In genomic region chr3:49724586-49724985, GRCh38 we compare ENCODE assay signal across 8 cellular contexts. TPM values are rescaled to one million over a fixed set of nuclear protein-coding genes. Genes with fewer than 3 reads are reported as not detected.
DNase-seq lines count a peak whose midpoint lies in the region; ATAC-seq, FAIRE-seq and TF ChIP-seq lines count a peak whose summit lies in the region.

No MANE protein-coding gene starts in this region.

- no peaks in the 10 kb centered on the region for H3K9me3 Mint-ChIP-seq in activated CD4-positive, alpha-beta T cell treated with anti-CD3 and anti-CD28 coated beads, Interleukin-2, amount 10 ng/mL, durations not matched to agents 7 days and 5 days

- H3K9me3 ChIP-seq in right atrium auricular region (no peaks in the 10 kb centered on the region), small intestine (ENCODE audit: control insufficient read depth, low read depth) (no peaks in the 10 kb centered on the region)

- peak overlapping the region; percentile 95 for H3K4me3 Mint-ChIP-seq in activated CD4-positive, alpha-beta T cell treated with anti-CD3 and anti-CD28 coated beads, Interleukin-2, amount 10 ng/mL, durations not matched to agents 7 days and 5 days

- peak; percentile 29 for DNase-seq in activated CD4-positive, alpha-beta T cell treated with anti-CD3 and anti-CD28 coated beads, Interleukin-2, amount 10 ng/mL, durations not matched to agents 7 days and 5 days
- no peak for DNase-seq in activated CD4-positive, alpha-beta T cell treated with anti-CD3 and anti-CD28 coated beads for 4 hours
- DNase-seq in activated T-cell treated with anti-CD3 and anti-CD28 coated beads, Interleukin-2, amount 50 U/mL, for 48 hours = peak; percentile 35 to 44
- no peak for DNase-seq in right atrium auricular region (ENCODE audit: low spot score)
- DNase-seq in small intestine = peak; percentile 46
- DNase-seq in DMS79 (lab: John Stamatoyannopoulos, UW) = no peak

- 20 to 25% (median 21%) methylated on average over 6 of the region's 6 CpGs for WGBS in small intestine, 3 donors

- no peak for ATAC-seq in HG03342 (IDR thresholded peaks at IDR 0.05; ENCODE audit: unreplicated experiment)
- ATAC-seq in GM21423 (IDR thresholded peaks at IDR 0.05; ENCODE audit: unreplicated experiment) = no peak

- H3K36me3 ChIP-seq in right atrium auricular region = peaks cover 47% of the 10 kb centered on the region
- peaks cover 0 to 4% of the 10 kb centered on the region in 2 donors for H3K36me3 ChIP-seq in small intestine (ENCODE audit: control insufficient read depth in 2 of 2, insufficient read depth in 2 of 2, low read length in 2 of 2)

- H3K36me3 Mint-ChIP-seq in activated CD4-positive, alpha-beta T cell treated with anti-CD3 and anti-CD28 coated beads, Interleukin-2, amount 10 ng/mL, durations not matched to agents 7 days and 5 days (ENCODE audit: low read depth) = peaks cover 16% of the 10 kb centered on the region

- CTCF ChIA-PET in activated CD4-positive, alpha-beta T cell treated with anti-CD3 and anti-CD28 coated beads, Interleukin-2, amount 10 ng/mL, durations not matched to agents 7 days and 5 days (lab: Charles Lee) = interaction anchor here (0.6 to 1.5 kb wide), 2 partner anchors 10 to 1577 kb away, joined by 3 to 4 read pairs; no protein-coding TSS in a partner anchor

- peak overlapping the region; percentile 44 to 99 for H3K4me3 ChIP-seq in right atrium auricular region
- peak overlapping the region in 1 of 2 donors; percentile 86 for H3K4me3 ChIP-seq in small intestine (ENCODE audit: low read depth in 1 of 2, low read length in 2 of 2)

- POLR2A ChIA-PET in activated CD4-positive, alpha-beta T cell treated with anti-CD3 and anti-CD28 coated beads, Interleukin-2, amount 10 ng/mL, durations not matched to agents 7 days and 5 days (lab: Charles Lee) = no interaction called here

- H3K4me1 ChIP-seq in right atrium auricular region (peaks cover 0 to 26% of the 10 kb centered on the region in 2 donors), small intestine (ENCODE audit: control insufficient read depth in 2 of 2, insufficient read depth in 1 of 2, low read depth in 1 of 2, low read length in 1 of 2) (no peaks in the 10 kb centered on the region)

- H3K27me3 ChIP-seq in right atrium auricular region (no peaks in the 10 kb centered on the region), small intestine (ENCODE audit: control insufficient read depth in 2 of 2, insufficient read depth in 2 of 2, low read length in 2 of 2) (no peaks in the 10 kb centered on the region)

- H3K27ac ChIP-seq in right atrium auricular region (peak overlapping the region; percentile 91 to 94), small intestine (ENCODE audit: low read depth in 1 of 2, low read length in 1 of 2) (peak overlapping the region; percentile 91 to 99)

- no peaks in the 10 kb centered on the region for H3K27me3 Mint-ChIP-seq in activated CD4-positive, alpha-beta T cell treated with anti-CD3 and anti-CD28 coated beads, Interleukin-2, amount 10 ng/mL, durations not matched to agents 7 days and 5 days

- TF ChIP-seq CTCF in right atrium auricular region (IDR thresholded peaks at IDR 0.05) = no peak

- H3K4me1 Mint-ChIP-seq in activated CD4-positive, alpha-beta T cell treated with anti-CD3 and anti-CD28 coated beads, Interleukin-2, amount 10 ng/mL, durations not matched to agents 7 days and 5 days = peaks cover 31% of the 10 kb centered on the region

- no peak for FAIRE-seq in small intestine (lab: Jason Lieb, UNC)

- peak overlapping the region; percentile 98 for H3K27ac Mint-ChIP-seq in activated CD4-positive, alpha-beta T cell treated with anti-CD3 and anti-CD28 coated beads, Interleukin-2, amount 10 ng/mL, durations not matched to agents 7 days and 5 days

RNA-seq across cellular contexts. Expression of gene GMPPB, which starts 0.8 kb away (rescaled TPM):
- 10 to 100 TPM; 36.5 to 46.0 TPM for total RNA-seq in activated CD4-positive, alpha-beta T cell treated with anti-CD3 and anti-CD28 coated beads, Interleukin-2, amount 10 ng/mL, durations not matched to agents 7 days and 5 days
- 10 to 100 TPM; 12.0 to 21.7 TPM for total RNA-seq in right atrium auricular region
- polyA plus RNA-seq in small intestine = 10 to 100 TPM; 18.1 to 47.1 (median 22.4) TPM

RNA-seq across cellular contexts. Expression of gene AMIGO3, which starts 5.1 kb away (rescaled TPM):
- under 1 TPM in 1 of 2 experiments, not detected in 1; 0.30 TPM for total RNA-seq in activated CD4-positive, alpha-beta T cell treated with anti-CD3 and anti-CD28 coated beads, Interleukin-2, amount 10 ng/mL, durations not matched to agents 7 days and 5 days
- 1 to 10 TPM in 1 of 2 donors, under 1 TPM in 1; 0.44 to 1.1 TPM for total RNA-seq in right atrium auricular region
- polyA plus RNA-seq in small intestine = under 1 TPM in 2 of 3 donors, not detected in 1; 0.81 to 0.84 TPM

RNA-seq across cellular contexts. Expression of gene RNF123, which starts 35.2 kb away (rescaled TPM):
- total RNA-seq in activated CD4-positive, alpha-beta T cell treated with anti-CD3 and anti-CD28 coated beads, Interleukin-2, amount 10 ng/mL, durations not matched to agents 7 days and 5 days = 10 to 100 TPM; 47.5 to 49.2 TPM
- total RNA-seq in right atrium auricular region = 10 to 100 TPM; 29.1 to 29.8 TPM
- 10 to 100 TPM; 31.7 to 59.9 (median 42.7) TPM for polyA plus RNA-seq in small intestine

RNA-seq across cellular contexts. Expression of gene MST1, which starts 35.3 kb away (rescaled TPM):
- total RNA-seq in activated CD4-positive, alpha-beta T cell treated with anti-CD3 and anti-CD28 coated beads, Interleukin-2, amount 10 ng/mL, durations not matched to agents 7 days and 5 days = 10 to 100 TPM in 1 of 2 experiments, 1 to 10 TPM in 1; 8.4 to 10.0 TPM
- 1 to 10 TPM; 3.9 to 8.0 TPM for total RNA-seq in right atrium auricular region
- polyA plus RNA-seq in small intestine = 100 to 1,000 TPM; 157 to 458 (median 212) TPM

RNA-seq across cellular contexts. Expression of gene APEH, which starts 50.4 kb away (rescaled TPM):
- total RNA-seq in activated CD4-positive, alpha-beta T cell treated with anti-CD3 and anti-CD28 coated beads, Interleukin-2, amount 10 ng/mL, durations not matched to agents 7 days and 5 days = 100 to 1,000 TPM; 137 TPM
- 10 to 100 TPM; 61.1 to 67.5 TPM for total RNA-seq in right atrium auricular region
- 10 to 100 TPM; 66.2 to 83.0 (median 80.7) TPM for polyA plus RNA-seq in small intestine

Comparison
In these comparisons a context has a peak if more than half of its experiments do, and no peak if none do; other contexts are left out.
1. DNase-seq: peak in activated CD4-positive, alpha-beta T cell treated with anti-CD3 and anti-CD28 coated beads, Interleukin-2, amount 10 ng/mL, durations not matched to agents 7 days and 5 days (single experiment), activated T-cell treated with anti-CD3 and anti-CD28 coated beads, Interleukin-2, amount 50 U/mL, for 48 hours (2 of 2) and small intestine (single experiment); none in activated CD4-positive, alpha-beta T cell treated with anti-CD3 and anti-CD28 coated beads for 4 hours (0 of 2), right atrium auricular region (single experiment) and DMS79 (single experiment).